Comparison of ENCODE assay signal across 29 cellular contexts in the genomic region with DNA sequence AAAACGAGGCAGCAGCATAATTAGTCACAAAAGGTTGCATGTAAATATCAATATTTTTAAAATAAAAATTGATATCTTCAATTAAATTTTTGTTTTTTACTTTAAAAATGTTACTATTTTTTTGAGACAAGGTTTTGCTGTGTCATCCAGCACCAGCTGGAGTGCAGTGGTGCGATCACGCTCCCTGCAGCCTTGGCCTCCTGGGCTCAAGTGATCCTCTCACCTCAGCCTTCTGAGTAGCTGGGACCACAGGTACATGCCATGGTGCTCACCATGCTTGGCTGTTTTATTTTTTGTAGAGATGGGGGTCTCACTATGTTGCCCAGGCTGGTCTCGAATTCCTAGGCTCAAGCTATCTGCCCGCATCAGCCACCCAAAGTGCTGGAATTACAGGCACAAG.
"Had no signal": no experiment of that assay in that cellular context is flagged by ENCODE, and none has a peak within 500 bp of the region (broad histone marks: within the 10 kb centered on the region; RNA-seq: fewer than 3 reads in every experiment).

No MANE protein-coding gene starts in this region.

- H3K36me3 ChIP-seq: adrenal gland, esophagus muscularis mucosa, gastrocnemius medialis had no signal

- H3K27me3 ChIP-seq: adrenal gland, body of pancreas, esophagus muscularis mucosa, foreskin keratinocyte, gastrocnemius medialis, heart left ventricle had no signal

- H3K4me1 Mint-ChIP-seq: activated T-helper 17 cell treated with anti-CD3 and anti-CD28 coated beads, Interleukin-2, amount 50 U/mL, for 72 hours; central memory CD8-positive, alpha-beta T cell had no signal

- H3K9me3 ChIP-seq: adrenal gland, body of pancreas, esophagus muscularis mucosa, gastrocnemius medialis, heart left ventricle had no signal

- H3K36me3 Mint-ChIP-seq: activated naive CD4-positive, alpha-beta T cell treated with anti-CD3 and anti-CD28 coated beads, Interleukin-2, amount 50 U/mL, for 24 hours; activated naive CD8-positive, alpha-beta T cell treated with anti-CD3 and anti-CD28 coated beads for 36 hours had no signal

- H3K27ac Mint-ChIP-seq: activated CD8-positive, alpha-beta T cell treated with anti-CD3 and anti-CD28 coated beads for 36 hours; activated naive CD4-positive, alpha-beta T cell treated with anti-CD3 and anti-CD28 coated beads for 36 hours; activated naive CD4-positive, alpha-beta T cell treated with anti-CD3 and anti-CD28 coated beads, Interleukin-2, amount 50 U/mL, for 24 hours; activated naive CD8-positive, alpha-beta T cell treated with anti-CD3 and anti-CD28 coated beads for 36 hours; activated naive CD8-positive, alpha-beta T cell treated with anti-CD3 and anti-CD28 coated beads, Interleukin-2, amount 50 U/mL, for 24 hours; activated T-helper 17 cell treated with anti-CD3 and anti-CD28 coated beads, Interleukin-2, amount 50 U/mL, for 72 hours; effector memory CD8-positive, alpha-beta T cell had no signal

- H3K27ac ChIP-seq: adrenal gland, body of pancreas, esophagus muscularis mucosa, foreskin keratinocyte, gastrocnemius medialis, heart left ventricle had no signal

- DNase-seq: activated CD4-positive, alpha-beta T cell treated with anti-CD3 and anti-CD28 coated beads for 48 hours; activated CD4-positive, alpha-beta T cell treated with anti-CD3 and anti-CD28 coated beads, Interleukin-2, amount 50 U/mL, for 1 hour; activated CD4-positive, alpha-beta T cell treated with anti-CD3 and anti-CD28 coated beads, Interleukin-2, amount 50 U/mL, for 48 hours; activated CD8-positive, alpha-beta memory T cell treated with anti-CD3 and anti-CD28 coated beads for 24 hours; activated CD8-positive, alpha-beta T cell treated with anti-CD3 and anti-CD28 coated beads for 36 hours; activated effector memory CD4-positive, alpha-beta T cell treated with Interleukin-2 at 50 U/mL for 16 hours; activated gamma-delta T cell treated with Interleukin-2 at 50 U/mL for 16 hours; activated naive CD4-positive, alpha-beta T cell treated with anti-CD3 and anti-CD28 coated beads for 36 hours; activated naive CD8-positive, alpha-beta T cell treated with anti-CD3 and anti-CD28 coated beads for 36 hours; activated naive CD8-positive, alpha-beta T cell treated with anti-CD3 and anti-CD28 coated beads, Interleukin-2, amount 50 U/mL, for 24 hours; activated T-cell treated with anti-CD3 and anti-CD28 coated beads, Interleukin-2, amount 50 U/mL, for 4 hours; adrenal gland; amygdala; aorta; body of pancreas; cortex of kidney; dermis blood vessel endothelial cell; effector CD4-positive, alpha-beta T cell; effector memory CD8-positive, alpha-beta T cell; erythroblast; foreskin keratinocyte; gastrocnemius medialis; glutamatergic neuron; heart left ventricle; T-helper 2 cell had no signal

- H3K9me3 Mint-ChIP-seq: activated CD8-positive, alpha-beta T cell treated with anti-CD3 and anti-CD28 coated beads for 36 hours; activated naive CD4-positive, alpha-beta T cell treated with anti-CD3 and anti-CD28 coated beads for 36 hours; activated naive CD4-positive, alpha-beta T cell treated with anti-CD3 and anti-CD28 coated beads, Interleukin-2, amount 50 U/mL, for 24 hours; activated naive CD8-positive, alpha-beta T cell treated with anti-CD3 and anti-CD28 coated beads for 36 hours; activated naive CD8-positive, alpha-beta T cell treated with anti-CD3 and anti-CD28 coated beads, Interleukin-2, amount 50 U/mL, for 24 hours; activated T-cell treated with anti-CD3 and anti-CD28 coated beads, Interleukin-2, amount 50 U/mL, for 4 hours; activated T-helper 17 cell treated with anti-CD3 and anti-CD28 coated beads, Interleukin-2, amount 50 U/mL, for 72 hours; central memory CD8-positive, alpha-beta T cell; effector memory CD8-positive, alpha-beta T cell had no signal

- H3K27me3 Mint-ChIP-seq: activated CD8-positive, alpha-beta T cell treated with anti-CD3 and anti-CD28 coated beads for 36 hours; activated naive CD4-positive, alpha-beta T cell treated with anti-CD3 and anti-CD28 coated beads, Interleukin-2, amount 50 U/mL, for 24 hours; activated naive CD8-positive, alpha-beta T cell treated with anti-CD3 and anti-CD28 coated beads for 36 hours; activated naive CD8-positive, alpha-beta T cell treated with anti-CD3 and anti-CD28 coated beads, Interleukin-2, amount 50 U/mL, for 24 hours; activated T-helper 17 cell treated with anti-CD3 and anti-CD28 coated beads, Interleukin-2, amount 50 U/mL, for 72 hours; central memory CD8-positive, alpha-beta T cell; effector memory CD8-positive, alpha-beta T cell had no signal

- H3K4me1 ChIP-seq: adrenal gland, body of pancreas, foreskin keratinocyte had no signal

- ATAC-seq: activated CD8-positive, alpha-beta T cell treated with anti-CD3 and anti-CD28 coated beads for 36 hours; activated naive CD8-positive, alpha-beta T cell treated with anti-CD3 and anti-CD28 coated beads, Interleukin-2, amount 50 U/mL, for 24 hours; activated T-cell treated with anti-CD3 and anti-CD28 coated beads, Interleukin-2, amount 50 U/mL, for 4 hours; activated T-helper 17 cell treated with anti-CD3 and anti-CD28 coated beads, Interleukin-2, amount 50 U/mL, for 72 hours; effector memory CD8-positive, alpha-beta T cell; foreskin keratinocyte; heart left ventricle had no signal

- H3K4me3 ChIP-seq: adrenal gland, body of pancreas had no signal

- H3K4me3 Mint-ChIP-seq: activated CD8-positive, alpha-beta T cell treated with anti-CD3 and anti-CD28 coated beads for 36 hours; activated naive CD4-positive, alpha-beta T cell treated with anti-CD3 and anti-CD28 coated beads for 36 hours; activated naive CD4-positive, alpha-beta T cell treated with anti-CD3 and anti-CD28 coated beads, Interleukin-2, amount 50 U/mL, for 24 hours; activated naive CD8-positive, alpha-beta T cell treated with anti-CD3 and anti-CD28 coated beads for 36 hours; activated naive CD8-positive, alpha-beta T cell treated with anti-CD3 and anti-CD28 coated beads, Interleukin-2, amount 50 U/mL, for 24 hours; activated T-cell treated with anti-CD3 and anti-CD28 coated beads, Interleukin-2, amount 50 U/mL, for 4 hours; activated T-helper 17 cell treated with anti-CD3 and anti-CD28 coated beads, Interleukin-2, amount 50 U/mL, for 72 hours; central memory CD8-positive, alpha-beta T cell; effector memory CD8-positive, alpha-beta T cell had no signal
